ENCODE assay signal across 16 cellular contexts in genomic region chr15:26623071-26623470, GRCh38.
DNase-seq lines count a peak whose midpoint lies in the region; ATAC-seq, FAIRE-seq and TF ChIP-seq lines count a peak whose summit lies in the region.
"Had no signal": no experiment of that assay in that cellular context is flagged by ENCODE, and none has a peak within 500 bp of the region (broad histone marks: within the 10 kb centered on the region; RNA-seq: fewer than 3 reads in every experiment).

No MANE protein-coding gene starts in this region.

- no peak overlapping the region for H3K4me3 ChIP-seq in RWPE2 (ENCODE audit: severe bottlenecking)
- H3K4me3 ChIP-seq: GM23248, HAP-1 had no signal

- no peaks in the 10 kb centered on the region for H3K9me3 ChIP-seq in RWPE2 (ENCODE audit: severe bottlenecking)
- H3K9me3 ChIP-seq: HAP-1 had no signal

- H3K27me3 ChIP-seq in RWPE2 (ENCODE audit: insufficient read depth, poor library complexity, severe bottlenecking) = peaks cover 7% of the 10 kb centered on the region

- no peak overlapping the region for H3K27ac ChIP-seq in RWPE2 (ENCODE audit: poor library complexity, severe bottlenecking)
- H3K27ac ChIP-seq: GM23248, HL-60 had no signal

- peak; percentile 29; the same call in 1 of the 3 replicates for ATAC-seq in RWPE2 (ENCODE audit: low read depth)

- H3K36me3 ChIP-seq in RWPE2 (ENCODE audit: low read depth) = no peaks in the 10 kb centered on the region

- TF ChIP-seq CTCF in RWPE2 (IDR thresholded peaks at IDR 0.05; ENCODE audit: poor library complexity, severe bottlenecking) = no peak

- H3K4me1 ChIP-seq in RWPE2 (ENCODE audit: insufficient read depth, poor library complexity, severe bottlenecking) = no peaks in the 10 kb centered on the region
- H3K4me1 ChIP-seq: HAP-1 had no signal

- no peak for FAIRE-seq in urothelium cell line (lab: Jason Lieb, UNC)
- FAIRE-seq: D721Med had no signal

- peak; percentile 41 for DNase-seq in ELF-1 (ENCODE audit: low read depth, low spot score)
- DNase-seq in RWPE2 (ENCODE audit: low spot score) = no peak
- peak; percentile 78 for DNase-seq in islet precursor cell
- peak; percentile 15 for DNase-seq in urothelium cell line (ENCODE audit: low spot score)
- no peak for DNase-seq in activated CD8-positive, alpha-beta memory T cell treated with anti-CD3 and anti-CD28 coated beads, Interleukin-2, amount 50 U/mL, for 48 hours
- no peak for DNase-seq in activated CD4-positive, CD25-positive, alpha-beta regulatory T cell treated with anti-CD3 and anti-CD28 coated beads, Interleukin-2, amount 50 U/mL, for 72 hours
- DNase-seq in SHP77 treated with DMSO at 0.1 percent for 48 hours (lab: John Stamatoyannopoulos, UW) = no peak
- DNase-seq: C1 segment of cervical spinal cord; CD4-positive, alpha-beta T cell; DMS153; DMS79 treated with DMSO at 0.1 percent for 48 hours; GF-D8; GM23248 had no signal

Comparison
In these comparisons a context has a peak if more than half of its experiments do, and no peak if none do; other contexts are left out.
1. DNase-seq: peak in ELF-1 (single experiment), islet precursor cell (single experiment) and urothelium cell line (single experiment); none in RWPE2 (single experiment), activated CD8-positive, alpha-beta memory T cell treated with anti-CD3 and anti-CD28 coated beads, Interleukin-2, amount 50 U/mL, for 48 hours (single experiment), activated CD4-positive, CD25-positive, alpha-beta regulatory T cell treated with anti-CD3 and anti-CD28 coated beads, Interleukin-2, amount 50 U/mL, for 72 hours (single experiment) and SHP77 treated with DMSO at 0.1 percent for 48 hours (single experiment).